1 cellular context compared by ENCODE assay signal in genomic region chr4:55827582-55827981, GRCh38.
TF ChIP-seq lines count a peak whose summit lies in the region.

No MANE protein-coding gene starts in this region.

TF ChIP-seq in GM23338, 12 proteins besides CTCF, POLR2A, EP300 and RAD21 (continued from another document):
- no peak for TF ChIP-seq ZNF462 (CRISPR knock-in tag; IDR thresholded peaks at IDR 0.05)
- TF ChIP-seq STAT1 (IDR thresholded peaks at IDR 0.05; ENCODE audit: unreplicated experiment) = no peak
- no peak for TF ChIP-seq JUNB (IDR thresholded peaks at IDR 0.05; ENCODE audit: unreplicated experiment)
- no peak for TF ChIP-seq EZH2phosphoT487 (IDR thresholded peaks at IDR 0.05; ENCODE audit: unreplicated experiment)
- no peak for TF ChIP-seq CREB1 (CRISPR knock-in tag; IDR thresholded peaks at IDR 0.05; ENCODE audit: low read depth)
- TF ChIP-seq POLR2AphosphoS5 (IDR thresholded peaks at IDR 0.05; ENCODE audit: low read depth) = no peak
- TF ChIP-seq NANOG (IDR thresholded peaks at IDR 0.05; ENCODE audit: borderline replicate concordance) = no peak
